18 cellular contexts compared by ENCODE assay signal in the genomic region with DNA sequence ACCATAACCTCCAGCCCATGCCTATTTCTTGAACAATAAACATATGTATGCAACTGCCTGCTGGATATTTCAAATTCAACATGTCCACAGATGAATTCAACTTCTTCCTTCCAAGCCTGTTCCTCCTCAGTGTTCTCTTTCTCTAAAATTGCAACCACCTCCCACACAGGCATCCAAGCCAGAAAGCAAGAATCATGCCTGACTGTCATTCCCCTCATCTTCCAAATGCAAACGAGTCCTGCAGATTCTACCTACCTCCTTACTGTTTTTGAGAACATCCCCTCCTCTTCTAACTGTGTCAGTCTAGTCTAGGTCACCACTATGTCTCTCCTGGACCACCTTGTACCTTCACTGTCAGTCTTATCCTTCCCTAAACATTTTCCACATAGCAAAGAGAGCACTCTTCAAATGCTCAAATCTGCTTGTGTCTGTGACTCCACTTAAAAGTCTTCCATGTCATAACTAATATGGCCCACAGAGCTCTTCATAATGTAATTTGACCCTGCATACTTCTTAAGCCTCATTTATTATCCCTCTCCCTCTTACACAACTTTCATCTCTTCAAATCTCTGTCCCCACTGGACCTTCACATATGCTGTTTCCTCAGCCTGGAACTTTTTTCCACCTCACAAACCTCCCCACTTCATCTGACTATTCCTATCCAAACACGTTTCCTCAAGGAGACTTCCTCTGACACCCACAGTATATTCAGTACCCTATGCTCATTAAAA. TPM values are rescaled to one million over a fixed set of nuclear protein-coding genes. Genes with fewer than 3 reads are reported as not detected.
"Had no signal": no experiment of that assay in that cellular context is flagged by ENCODE, and none has a peak within 500 bp of the region (broad histone marks: within the 10 kb centered on the region; RNA-seq: fewer than 3 reads in every experiment).

No MANE protein-coding gene starts in this region.

- H3K36me3 Mint-ChIP-seq: activated naive CD4-positive, alpha-beta T cell treated with anti-CD3 and anti-CD28 coated beads, Interleukin-2, amount 50 U/mL, for 72 hours; natural killer cell; stimulated activated memory B cell treated with anti-CD40 and anti-IgM and Interleukin-4, amounts not matched to agents 10 μg/mL and 1 μg/mL and 100 μg/mL, for 72 hours had no signal

- ATAC-seq: activated CD8-positive, alpha-beta T cell treated with anti-CD3 and anti-CD28 coated beads, Interleukin-2, amount 10 ng/mL, durations not matched to agents 7 days and 5 days; activated naive CD4-positive, alpha-beta T cell treated with anti-CD3 and anti-CD28 coated beads, Interleukin-2, amount 50 U/mL, for 72 hours; activated T-cell treated with anti-CD3 and anti-CD28 coated beads, Interleukin-2, amount 50 U/mL, for 72 hours; body of pancreas; natural killer cell had no signal

- H3K9me3 Mint-ChIP-seq: activated naive CD4-positive, alpha-beta T cell treated with anti-CD3 and anti-CD28 coated beads, Interleukin-2, amount 50 U/mL, for 72 hours; activated T-cell treated with anti-CD3 and anti-CD28 coated beads, Interleukin-2, amount 50 U/mL, for 72 hours; natural killer cell; stimulated activated memory B cell treated with anti-CD40 and anti-IgM and Interleukin-4, amounts not matched to agents 10 μg/mL and 1 μg/mL and 100 μg/mL, for 72 hours had no signal

- H3K4me1 Mint-ChIP-seq: activated CD4-positive, alpha-beta T cell treated with anti-CD3 and anti-CD28 coated beads, Interleukin-2, amount 10 ng/mL, durations not matched to agents 24 days and 14 days; natural killer cell; stimulated activated memory B cell treated with anti-CD40 and anti-IgM and Interleukin-4, amounts not matched to agents 10 μg/mL and 1 μg/mL and 100 μg/mL, for 72 hours had no signal

- H3K9me3 ChIP-seq: body of pancreas, neutrophil, transverse colon had no signal

- H3K4me3 Mint-ChIP-seq: activated CD4-positive, alpha-beta T cell treated with anti-CD3 and anti-CD28 coated beads, Interleukin-2, amount 10 ng/mL, durations not matched to agents 24 days and 14 days; activated CD8-positive, alpha-beta T cell treated with anti-CD3 and anti-CD28 coated beads, Interleukin-2, amount 10 ng/mL, durations not matched to agents 7 days and 5 days; activated T-cell treated with anti-CD3 and anti-CD28 coated beads, Interleukin-2, amount 50 U/mL, for 72 hours; natural killer cell; stimulated activated memory B cell treated with anti-CD40 and anti-IgM and Interleukin-4, amounts not matched to agents 10 μg/mL and 1 μg/mL and 100 μg/mL, for 72 hours had no signal

- H3K4me1 ChIP-seq: body of pancreas, transverse colon had no signal

- H3K4me3 ChIP-seq: body of pancreas, transverse colon had no signal

- H3K27me3 Mint-ChIP-seq: activated CD4-positive, alpha-beta T cell treated with anti-CD3 and anti-CD28 coated beads, Interleukin-2, amount 10 ng/mL, durations not matched to agents 24 days and 14 days had no signal

- H3K27me3 ChIP-seq: body of pancreas, neutrophil, transverse colon had no signal

- H3K27ac Mint-ChIP-seq: activated CD4-positive, alpha-beta T cell treated with anti-CD3 and anti-CD28 coated beads, Interleukin-2, amount 10 ng/mL, durations not matched to agents 24 days and 14 days; activated CD8-positive, alpha-beta T cell treated with anti-CD3 and anti-CD28 coated beads, Interleukin-2, amount 10 ng/mL, durations not matched to agents 7 days and 5 days; activated naive CD4-positive, alpha-beta T cell treated with anti-CD3 and anti-CD28 coated beads, Interleukin-2, amount 50 U/mL, for 72 hours; activated T-cell treated with anti-CD3 and anti-CD28 coated beads, Interleukin-2, amount 50 U/mL, for 72 hours; natural killer cell; stimulated activated memory B cell treated with anti-CD40 and anti-IgM and Interleukin-4, amounts not matched to agents 10 μg/mL and 1 μg/mL and 100 μg/mL, for 72 hours had no signal

- H3K36me3 ChIP-seq: neutrophil, transverse colon had no signal

- H3K27ac ChIP-seq: body of pancreas, neutrophil, transverse colon had no signal

- DNase-seq: activated CD4-positive, alpha-beta T cell treated with anti-CD3 and anti-CD28 coated beads, Interleukin-2, amount 10 ng/mL, durations not matched to agents 24 days and 14 days; activated CD4-positive, CD25-positive, alpha-beta regulatory T cell; activated CD8-positive, alpha-beta memory T cell treated with anti-CD3 and anti-CD28 coated beads, Interleukin-2, amount 50 U/mL, for 4 hours; activated CD8-positive, alpha-beta T cell treated with anti-CD3 and anti-CD28 coated beads, Interleukin-2, amount 10 ng/mL, durations not matched to agents 7 days and 5 days; activated gamma-delta T cell; activated T-cell treated with anti-CD3 and anti-CD28 coated beads, Interleukin-2, amount 50 U/mL, for 72 hours; body of pancreas; cerebellar nuclear complex; dermis blood vessel endothelial cell; kidney glomerular epithelial cell; mesendoderm; natural killer cell; retina; stimulated activated CD4-positive, alpha-beta T cell treated with anti-CD3 and anti-CD28 coated beads, Interleukin-2, amount 100 ng/mL, for 48 hours; transverse colon had no signal

RNA-seq across cellular contexts. Expression of gene MAPK10, which starts 25.7 kb away (rescaled TPM):
- total RNA-seq: activated CD4-positive, alpha-beta T cell treated with anti-CD3 and anti-CD28 coated beads, Interleukin-2, amount 10 ng/mL, durations not matched to agents 24 days and 14 days; activated CD8-positive, alpha-beta T cell treated with anti-CD3 and anti-CD28 coated beads, Interleukin-2, amount 10 ng/mL, durations not matched to agents 7 days and 5 days; activated naive CD4-positive, alpha-beta T cell treated with anti-CD3 and anti-CD28 coated beads, Interleukin-2, amount 50 U/mL, for 72 hours had no signal
